In the genomic region with DNA sequence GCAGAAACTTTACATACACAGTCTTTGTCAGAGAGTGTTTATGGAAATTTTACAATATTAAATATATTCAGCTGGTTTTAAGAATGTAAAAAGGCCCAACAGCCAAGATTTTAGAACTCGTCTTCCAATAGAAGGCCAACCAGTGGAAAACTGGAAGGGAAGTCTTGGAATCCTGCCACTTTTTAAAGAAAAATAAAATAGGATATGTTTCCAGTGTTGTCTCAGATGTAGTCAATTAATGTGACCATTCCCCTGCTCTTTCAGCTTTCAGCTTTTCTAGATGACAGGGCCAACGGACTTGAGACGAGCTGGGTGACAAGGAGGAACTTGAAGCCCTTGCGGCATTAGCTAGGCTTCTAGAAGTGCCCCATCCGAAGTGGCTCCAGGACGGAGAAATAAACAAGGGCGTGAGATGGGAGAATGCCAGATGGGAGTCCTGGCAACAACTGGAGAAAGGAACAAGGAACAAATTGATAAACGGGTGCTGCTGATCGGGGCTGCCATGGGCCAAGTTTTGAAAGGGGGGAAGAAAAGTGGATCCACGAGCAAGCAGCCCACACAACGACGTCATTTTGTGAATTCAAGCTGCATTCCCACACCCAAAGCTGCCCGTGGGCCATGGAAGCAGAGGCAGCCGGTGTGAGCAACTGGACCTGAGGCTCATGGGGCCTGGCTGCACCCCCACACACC, we compare ENCODE assay signal across 12 cellular contexts. TPM values are rescaled to one million over a fixed set of nuclear protein-coding genes. Genes with fewer than 3 reads are reported as not detected.
DNase-seq lines count a peak whose midpoint lies in the region; ATAC-seq and TF ChIP-seq lines count a peak whose summit lies in the region.
"Had no signal": no experiment of that assay in that cellular context is flagged by ENCODE, and none has a peak within 500 bp of the region (broad histone marks: within the 10 kb centered on the region; RNA-seq: fewer than 3 reads in every experiment).

No MANE protein-coding gene starts in this region.

- H3K9me3 ChIP-seq in osteoblast (ENCODE audit: low read depth, low read length) (no peaks in the 10 kb centered on the region), vagina (no peaks in the 10 kb centered on the region)

- ATAC-seq in GM21423 (IDR thresholded peaks at IDR 0.05; ENCODE audit: unreplicated experiment), result no peak

- no peaks in the 10 kb centered on the region for H3K36me3 ChIP-seq in osteoblast (ENCODE audit: insufficient read depth, low read length)
- no peaks in the 10 kb centered on the region for H3K36me3 ChIP-seq in vagina

- H2AFZ ChIP-seq in osteoblast (ENCODE audit: low read length), result no peak overlapping the region

- no peak for TF ChIP-seq POLR2A in vagina (IDR thresholded peaks at IDR 0.05)

- H3K4me1 ChIP-seq in osteoblast (ENCODE audit: insufficient read depth, low read length) (peaks cover 18% of the 10 kb centered on the region), vagina (peaks cover 89% of the 10 kb centered on the region)

- H3K4me2 ChIP-seq in osteoblast (ENCODE audit: insufficient read depth, low read length), result no peak overlapping the region

- peaks cover 84% of the 10 kb centered on the region for H4K20me1 ChIP-seq in osteoblast (ENCODE audit: insufficient read depth, low read length)

- no peak overlapping the region for H3K4me3 ChIP-seq in osteoblast (ENCODE audit: insufficient read depth, low read length)
- H3K4me3 ChIP-seq in vagina, result peak overlapping the region in 1 of 2 donors; percentile 18

- H3K79me2 ChIP-seq in osteoblast (ENCODE audit: insufficient read depth, low read length), result peaks cover 99% of the 10 kb centered on the region

- peak overlapping the region; percentile 31 for H3K27ac ChIP-seq in osteoblast (ENCODE audit: low read depth, low read length)
- peak overlapping the region; percentile 52 for H3K27ac ChIP-seq in vagina

- TF ChIP-seq CTCF in osteoblast (IDR thresholded peaks at IDR 0.05; ENCODE audit: extremely low read depth, low read depth, low read length) (no peak), vagina (IDR thresholded peaks at IDR 0.05) (no peak)

- intact Hi-C loops in head of caudate nucleus (cut with DNase I), result no loop called here
- intact Hi-C loops in vagina (cut with DNase I), result no loop called here

- H3K27me3 ChIP-seq in osteoblast (ENCODE audit: insufficient read depth, low read length) (no peaks in the 10 kb centered on the region), vagina (no peaks in the 10 kb centered on the region)

- peak; percentile 25 for DNase-seq in activated effector memory CD4-positive, alpha-beta T cell treated with anti-CD3 and anti-CD28 coated beads, Interleukin-2, amount 50 U/mL, for 16 hours
- no peak for DNase-seq in activated effector memory CD4-positive, alpha-beta T cell treated with Interleukin-2 at 50 U/mL for 16 hours
- peak in 28 of 42 donors; percentile 9 to 61 (median 40) for DNase-seq in head of caudate nucleus
- DNase-seq in osteoblast (ENCODE audit: insufficient read length, low spot score, missing footprints), result no peak
- no peak for DNase-seq in vagina (ENCODE audit: extremely low spot score in 2 of 2)
- DNase-seq in NCI-H2029 (lab: John Stamatoyannopoulos, UW), result no peak
- DNase-seq in stimulated activated CD4-positive, alpha-beta T cell treated with anti-CD3 and anti-CD28 coated beads, Interleukin-1b, Interleukin-23, amount 100 ng/mL, for 48 hours, result no peak
- DNase-seq: activated CD8-positive, alpha-beta memory T cell treated with anti-CD3 and anti-CD28 coated beads, Interleukin-2, amount 50 U/mL, for 48 hours; islet precursor cell; NCI-H1417 treated with DMSO at 0.1 percent for 48 hours; OCI-M1 had no signal

RNA-seq across cellular contexts. Expression of gene CTBP2, which starts 42.3 kb away (rescaled TPM):
- total RNA-seq in osteoblast (65.1 and 65.9 TPM in 2 replicates), vagina (74.4 TPM)

Comparison
In these comparisons a context has a peak if more than half of its experiments do, and no peak if none do; other contexts are left out.
1. DNase-seq: peak in activated effector memory CD4-positive, alpha-beta T cell treated with anti-CD3 and anti-CD28 coated beads, Interleukin-2, amount 50 U/mL, for 16 hours (single experiment) and head of caudate nucleus (28 of 42); none in activated effector memory CD4-positive, alpha-beta T cell treated with Interleukin-2 at 50 U/mL for 16 hours (single experiment), osteoblast (single experiment), vagina (0 of 2), NCI-H2029 (single experiment) and stimulated activated CD4-positive, alpha-beta T cell treated with anti-CD3 and anti-CD28 coated beads, Interleukin-1b, Interleukin-23, amount 100 ng/mL, for 48 hours (single experiment).